ENCODE assay signal across 8 cellular contexts in genomic region chr16:12804395-12804794, GRCh38. TPM values are rescaled to one million over a fixed set of nuclear protein-coding genes. Genes with fewer than 3 reads are reported as not detected.
DNase-seq lines count a peak whose midpoint lies in the region; ATAC-seq and TF ChIP-seq lines count a peak whose summit lies in the region.

No MANE protein-coding gene starts in this region.

- peaks cover 10% of the 10 kb centered on the region; the same call in 2 of the 3 replicates for H3K4me1 Mint-ChIP-seq in GM23338

- H3K4me1 ChIP-seq in GM23338 (ENCODE audit: insufficient read depth): peaks cover 8% of the 10 kb centered on the region
- H3K4me1 ChIP-seq in esophagus squamous epithelium: peaks cover 12 to 46% (median 15%) of the 10 kb centered on the region in 3 donors
- peaks cover 0 to 26% (median 11%) of the 10 kb centered on the region in 4 donors for H3K4me1 ChIP-seq in sigmoid colon

- H3K4me2 ChIP-seq in GM23338: no peak overlapping the region

- 0 out of 2 replicates have a peak, but pooled peaks cover 6% of the 10 kb centered on the region for H3F3A ChIP-seq in GM23338 (replicated peaks; ENCODE audit: low read depth)

- H3K9me2 ChIP-seq in GM23338 (ENCODE audit: insufficient read depth): no peaks in the 10 kb centered on the region

- ATAC-seq in GM23338 (no peak), GM18511 (IDR thresholded peaks at IDR 0.05; ENCODE audit: unreplicated experiment) (no peak), HG02610 (IDR thresholded peaks at IDR 0.05; ENCODE audit: unreplicated experiment) (no peak)
- no peak for ATAC-seq in activated CD4-positive, CD25-positive, alpha-beta regulatory T cell treated with anti-CD3 and anti-CD28 coated beads, Interleukin-2, amount 50 U/mL, for 24 hours

- no peak for TF ChIP-seq EP300 in sigmoid colon (IDR thresholded peaks at IDR 0.05)

- no peaks in the 10 kb centered on the region for H3K9me3 ChIP-seq in SK-N-MC (ENCODE audit: low read depth, low read length)
- H3K9me3 ChIP-seq in esophagus squamous epithelium: no peaks in the 10 kb centered on the region
- no peaks in the 10 kb centered on the region for H3K9me3 ChIP-seq in sigmoid colon

- H3K9me3 Mint-ChIP-seq in GM23338: no peaks in the 10 kb centered on the region; the same call in 2 of the 3 replicates

- H3K36me3 Mint-ChIP-seq in GM23338 (ENCODE audit: low read depth): no peaks in the 10 kb centered on the region; the same call in 2 of the 3 replicates

- H3K27ac ChIP-seq in GM23338 (ENCODE audit: low read depth): no peak overlapping the region
- H3K27ac ChIP-seq in SK-N-MC: no peak overlapping the region
- no peak overlapping the region for H3K27ac ChIP-seq in esophagus squamous epithelium
- peak overlapping the region in 2 of 4 donors; percentile 79 to 81 for H3K27ac ChIP-seq in sigmoid colon

- TF ChIP-seq CTCF in GM23338 (conservative IDR thresholded peaks at IDR 0.05; ENCODE audit: low read depth in 2 of 2) (no peak), esophagus squamous epithelium (IDR thresholded peaks at IDR 0.05) (no peak), sigmoid colon (IDR thresholded peaks at IDR 0.05) (no peak)

- H3K27me3 ChIP-seq in GM23338 (ENCODE audit: insufficient read depth) (no peaks in the 10 kb centered on the region), esophagus squamous epithelium (no peaks in the 10 kb centered on the region), sigmoid colon (no peaks in the 10 kb centered on the region)

- no peak overlapping the region for H3K9ac ChIP-seq in SK-N-MC (ENCODE audit: insufficient read length)

- no peak overlapping the region for H3K27ac Mint-ChIP-seq in GM23338

- H2AFZ ChIP-seq in GM23338: no peak overlapping the region

- H3K4me3 Mint-ChIP-seq in GM23338: peak overlapping the region; percentile 94

- intact Hi-C loops in esophagus squamous epithelium (cut with DNase I): no loop called here
- intact Hi-C loops in sigmoid colon (cut with DNase I): loop anchor here (5.0 kb wide), 1 partner anchor 707 kb away; no protein-coding TSS in a partner anchor

- H3K27me3 Mint-ChIP-seq in GM23338 (ENCODE audit: insufficient read depth, low read depth, poor library complexity): peaks cover 4% of the 10 kb centered on the region

- H3K4me3 ChIP-seq in GM23338: peak overlapping the region; percentile 85; the same call in 1 of the 2 replicates
- peak overlapping the region; percentile 78 for H3K4me3 ChIP-seq in SK-N-MC
- peak overlapping the region in 3 of 4 donors; percentile 73 to 76 (median 76) for H3K4me3 ChIP-seq in esophagus squamous epithelium
- peak overlapping the region; percentile 51 to 66 (median 60) for H3K4me3 ChIP-seq in sigmoid colon

- H3K36me3 ChIP-seq in GM23338 (ENCODE audit: insufficient read depth): no peaks in the 10 kb centered on the region
- H3K36me3 ChIP-seq in SK-N-MC (ENCODE audit: insufficient read depth, low read length): no peaks in the 10 kb centered on the region
- no peaks in the 10 kb centered on the region for H3K36me3 ChIP-seq in esophagus squamous epithelium
- no peaks in the 10 kb centered on the region for H3K36me3 ChIP-seq in sigmoid colon

- no peak for TF ChIP-seq POLR2A in esophagus squamous epithelium (IDR thresholded peaks at IDR 0.05)
- TF ChIP-seq POLR2A in sigmoid colon (IDR thresholded peaks at IDR 0.05): no peak

- WGBS in esophagus squamous epithelium, 2 donors: 58 to 72% methylated on average over 9 of the region's 9 CpGs
- WGBS in sigmoid colon, 2 donors: 80 to 88% methylated on average over 9 of the region's 9 CpGs

- peaks cover 6% of the 10 kb centered on the region; the same call in 1 of the 2 replicates for H3K79me2 ChIP-seq in GM23338 (replicated peaks; ENCODE audit: insufficient read depth)

- DNase-seq in GM23338 (ENCODE audit: low spot score): no peak
- DNase-seq in SK-N-MC (ENCODE audit: low read depth, low spot score): no peak
- DNase-seq in esophagus squamous epithelium (lab: John Stamatoyannopoulos, UW): no peak
- no peak for DNase-seq in sigmoid colon
- no peak for DNase-seq in medulla oblongata (ENCODE audit: extremely low spot score)

- no peaks in the 10 kb centered on the region for H4K20me1 ChIP-seq in GM23338 (replicated peaks; ENCODE audit: insufficient read depth)

TF ChIP-seq in GM23338, 12 proteins besides CTCF, POLR2A, EP300 and RAD21 (continues in another document):
- TF ChIP-seq ETS1 (IDR thresholded peaks at IDR 0.05) (no peak), EZH2 (IDR thresholded peaks at IDR 0.05; ENCODE audit: low read depth, unreplicated experiment) (no peak), NANOG (IDR thresholded peaks at IDR 0.05; ENCODE audit: borderline replicate concordance) (no peak), REST (IDR thresholded peaks at IDR 0.05; ENCODE audit: unreplicated experiment) (no peak), STAT1 (IDR thresholded peaks at IDR 0.05; ENCODE audit: unreplicated experiment) (no peak), ZNF331 (CRISPR knock-in tag; IDR thresholded peaks at IDR 0.05; ENCODE audit: low read depth) (no peak), JUNB (IDR thresholded peaks at IDR 0.05; ENCODE audit: unreplicated experiment) (no peak), ZNF114 (CRISPR knock-in tag; IDR thresholded peaks at IDR 0.05) (no peak)

RNA-seq across cellular contexts. Expression of gene CPPED1, which starts 0.7 kb away (rescaled TPM):
- 6.2 and 7.5 TPM in 2 replicates for total RNA-seq in GM23338 (2014; rRNA removed; shearing (Covaris generic))
- polyA plus RNA-seq in GM23338 (2016; fragmentation: Nextera tagmentation; extraction: Ambion mirVana): 7.2 and 7.3 TPM in 2 replicates
- total RNA-seq in esophagus squamous epithelium: 10 to 100 TPM; 14.3 to 45.6 (median 16.8) TPM
- total RNA-seq in sigmoid colon: 10 to 100 TPM; 10.0 to 23.8 (median 11.3) TPM
- polyA plus RNA-seq in sigmoid colon: 10 to 100 TPM in 2 of 3 donors, 1 to 10 TPM in 1; 9.5 to 16.4 (median 10.8) TPM
